1 cellular context compared by ENCODE assay signal in the genomic region with DNA sequence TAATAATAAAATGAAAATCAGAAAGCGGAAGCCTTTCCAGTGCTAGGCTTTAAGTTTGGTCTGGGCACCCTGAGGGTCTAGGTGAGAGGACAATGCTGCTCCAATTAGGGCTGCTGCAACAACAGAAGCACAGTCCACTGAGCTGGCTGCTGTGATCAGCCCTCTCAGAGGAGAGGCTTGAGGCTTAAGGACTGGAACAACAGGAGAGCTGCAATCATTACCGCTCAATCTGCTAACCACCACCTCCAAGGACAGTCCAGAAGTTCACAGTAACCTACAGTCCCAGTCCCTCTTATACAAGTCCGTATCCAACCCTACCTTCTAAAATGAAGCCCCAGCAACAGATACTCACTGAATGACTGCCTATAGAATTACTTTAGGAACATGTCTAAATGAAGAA.
TF ChIP-seq lines count a peak whose summit lies in the region.

No MANE protein-coding gene starts in this region.

TF ChIP-seq in K562, 482 proteins besides CTCF, POLR2A, EP300 and RAD21 (continued from another document):
- TF ChIP-seq CBX2 (IDR thresholded peaks at IDR 0.05; ENCODE audit: insufficient read depth, low read length, poor library complexity, severe bottlenecking) (no peak), TOE1 (IDR thresholded peaks at IDR 0.05; ENCODE audit: borderline replicate concordance) (no peak), TOE1 (CRISPR knock-in tag; IDR thresholded peaks at IDR 0.05; ENCODE audit: borderline replicate concordance, low read depth) (no peak)
TF ChIP-seq in K562: peak in this region for 0.
